ENCODE assay signal across 2 cellular contexts in the genomic region with DNA sequence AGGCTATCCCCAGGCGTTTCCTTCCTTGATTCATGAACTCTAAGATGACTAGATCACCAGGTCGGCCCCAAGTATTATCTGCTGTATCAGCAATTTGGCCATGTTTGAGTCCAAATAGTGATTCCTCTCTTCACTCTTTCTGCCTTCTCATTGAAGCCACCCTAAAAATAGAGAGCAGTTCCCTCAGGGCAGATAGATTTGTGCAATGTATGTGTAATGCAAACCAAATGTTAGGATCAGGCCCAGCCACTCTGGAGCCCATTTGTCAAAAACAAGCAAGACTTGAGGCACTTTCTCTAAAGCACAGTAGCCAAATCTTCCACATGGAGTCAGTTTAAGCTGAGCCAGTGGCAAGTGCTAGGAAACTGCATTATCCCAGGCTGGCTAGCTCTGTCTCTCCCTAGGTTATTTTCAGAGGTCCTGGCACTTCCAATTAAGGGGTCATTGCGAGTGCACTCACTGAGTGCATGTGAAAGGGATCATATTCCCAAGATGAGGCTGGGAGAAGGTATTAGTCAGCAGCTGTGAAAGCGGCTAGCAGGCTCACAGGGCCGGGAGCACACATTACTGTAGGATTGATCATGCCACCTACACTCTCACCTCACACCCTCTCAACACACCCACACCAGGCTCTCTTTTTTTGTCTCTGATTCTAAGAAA.
A peak's percentile ranks its signal among the peaks of the same experiment; 100 is the strongest.
TF ChIP-seq lines count a peak whose summit lies in the region.

No MANE protein-coding gene starts in this region.

TF ChIP-seq in HEK293, 187 proteins besides CTCF, POLR2A, EP300 and RAD21 (continued from another document and continues in another):
- TF ChIP-seq, protein P1, sequence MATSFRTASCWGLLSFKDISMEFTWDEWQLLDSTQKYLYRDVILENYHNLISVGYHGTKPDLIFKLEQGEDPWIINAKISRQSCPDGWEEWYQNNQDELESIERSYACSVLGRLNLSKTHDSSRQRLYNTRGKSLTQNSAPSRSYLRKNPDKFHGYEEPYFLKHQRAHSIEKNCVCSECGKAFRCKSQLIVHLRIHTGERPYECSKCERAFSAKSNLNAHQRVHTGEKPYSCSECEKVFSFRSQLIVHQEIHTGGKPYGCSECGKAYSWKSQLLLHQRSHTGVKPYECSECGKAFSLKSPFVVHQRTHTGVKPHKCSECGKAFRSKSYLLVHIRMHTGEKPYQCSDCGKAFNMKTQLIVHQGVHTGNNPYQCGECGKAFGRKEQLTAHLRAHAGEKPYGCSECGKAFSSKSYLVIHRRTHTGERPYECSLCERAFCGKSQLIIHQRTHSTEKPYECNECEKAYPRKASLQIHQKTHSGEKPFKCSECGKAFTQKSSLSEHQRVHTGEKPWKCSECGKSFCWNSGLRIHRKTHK (tag by site-specific recombination; IDR thresholded peaks at IDR 0.05): no peak
- TF ChIP-seq ZNF785 (tag by site-specific recombination; IDR thresholded peaks at IDR 0.05): no peak
- peak; percentile 26; the same call in 1 of the 2 replicates for TF ChIP-seq KLF8 (tag by site-specific recombination; IDR thresholded peaks at IDR 0.05)
- peak; percentile 42; the same call in 1 of the 2 replicates for TF ChIP-seq SP7 (tag by site-specific recombination; IDR thresholded peaks at IDR 0.05)
- TF ChIP-seq, protein P2, sequence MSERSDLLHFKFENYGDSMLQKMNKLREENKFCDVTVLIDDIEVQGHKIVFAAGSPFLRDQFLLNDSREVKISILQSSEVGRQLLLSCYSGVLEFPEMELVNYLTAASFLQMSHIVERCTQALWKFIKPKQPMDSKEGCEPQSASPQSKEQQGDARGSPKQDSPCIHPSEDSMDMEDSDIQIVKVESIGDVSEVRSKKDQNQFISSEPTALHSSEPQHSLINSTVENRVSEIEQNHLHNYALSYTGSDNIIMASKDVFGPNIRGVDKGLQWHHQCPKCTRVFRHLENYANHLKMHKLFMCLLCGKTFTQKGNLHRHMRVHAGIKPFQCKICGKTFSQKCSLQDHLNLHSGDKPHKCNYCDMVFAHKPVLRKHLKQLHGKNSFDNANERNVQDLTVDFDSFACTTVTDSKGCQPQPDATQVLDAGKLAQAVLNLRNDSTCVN (tag by site-specific recombination; optimal IDR thresholded peaks at IDR 0.05): no peak
- TF ChIP-seq ZNF677 (tag by site-specific recombination; IDR thresholded peaks at IDR 0.05): no peak
- TF ChIP-seq PRDM1 (tag by site-specific recombination; IDR thresholded peaks at IDR 0.05): peak; percentile 76
- no peak for TF ChIP-seq ZNF561 (tag by site-specific recombination; IDR thresholded peaks at IDR 0.05; ENCODE audit: borderline replicate concordance)
- TF ChIP-seq ZNF585B (tag by site-specific recombination; IDR thresholded peaks at IDR 0.05): no peak
- TF ChIP-seq ZNF184 (tag by site-specific recombination; IDR thresholded peaks at IDR 0.05): no peak
- TF ChIP-seq ZSCAN30 (tag by site-specific recombination; IDR thresholded peaks at IDR 0.05): 0 out of 2 replicates have a peak, but pooled peaks have one; percentile 19
- TF ChIP-seq ZXDB (tag by site-specific recombination; IDR thresholded peaks at IDR 0.05): peak; percentile 33; the same call in 1 of the 2 replicates
- peak; percentile 89 for TF ChIP-seq EGR2 (tag by site-specific recombination; IDR thresholded peaks at IDR 0.05; ENCODE audit: low read depth)
- peak; percentile 82 for TF ChIP-seq TRIM28 (IDR thresholded peaks at IDR 0.05; ENCODE audit: borderline replicate concordance, low read length)
- no peak for TF ChIP-seq WT1 (tag by site-specific recombination; IDR thresholded peaks at IDR 0.05)
- TF ChIP-seq ZBTB1 (tag by site-specific recombination; IDR thresholded peaks at IDR 0.05): no peak
- TF ChIP-seq KLF7 (tag by site-specific recombination; IDR thresholded peaks at IDR 0.05; ENCODE audit: borderline replicate concordance): no peak
- TF ChIP-seq ZNF707 (tag by site-specific recombination; IDR thresholded peaks at IDR 0.05): no peak
- TF ChIP-seq, protein P3, sequence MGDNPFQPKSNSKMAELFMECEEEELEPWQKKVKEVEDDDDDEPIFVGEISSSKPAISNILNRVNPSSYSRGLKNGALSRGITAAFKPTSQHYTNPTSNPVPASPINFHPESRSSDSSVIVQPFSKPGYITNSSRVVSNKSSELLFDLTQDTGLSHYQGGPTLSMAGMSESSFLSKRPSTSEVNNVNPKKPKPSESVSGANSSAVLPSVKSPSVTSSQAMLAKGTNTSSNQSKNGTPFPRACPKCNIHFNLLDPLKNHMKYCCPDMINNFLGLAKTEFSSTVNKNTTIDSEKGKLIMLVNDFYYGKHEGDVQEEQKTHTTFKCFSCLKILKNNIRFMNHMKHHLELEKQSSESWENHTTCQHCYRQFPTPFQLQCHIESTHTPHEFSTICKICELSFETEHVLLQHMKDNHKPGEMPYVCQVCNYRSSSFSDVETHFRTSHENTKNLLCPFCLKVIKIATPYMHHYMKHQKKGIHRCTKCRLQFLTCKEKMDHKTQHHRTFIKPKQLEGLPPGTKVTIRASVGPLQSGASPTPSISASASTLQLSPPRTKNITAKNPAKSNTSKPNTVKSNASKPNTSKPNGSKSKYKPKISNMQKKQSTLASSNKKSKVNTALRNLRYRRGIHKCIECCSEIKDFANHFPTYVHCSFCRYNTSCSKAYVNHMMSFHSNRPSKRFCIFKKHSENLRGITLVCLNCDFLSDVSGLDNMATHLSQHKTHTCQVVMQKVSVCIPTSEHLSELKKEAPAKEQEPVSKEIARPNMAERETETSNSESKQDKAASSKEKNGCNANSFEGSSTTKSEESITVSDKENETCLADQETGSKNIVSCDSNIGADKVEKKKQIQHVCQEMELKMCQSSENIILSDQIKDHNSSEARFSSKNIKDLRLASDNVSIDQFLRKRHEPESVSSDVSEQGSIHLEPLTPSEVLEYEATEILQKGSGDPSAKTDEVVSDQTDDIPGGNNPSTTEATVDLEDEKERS (tag by site-specific recombination; IDR thresholded peaks at IDR 0.05): no peak
- TF ChIP-seq ZNF112 (tag by site-specific recombination; IDR thresholded peaks at IDR 0.05): no peak
- no peak for TF ChIP-seq ZBTB21 (tag by site-specific recombination; IDR thresholded peaks at IDR 0.05)
- peak; percentile 93 for TF ChIP-seq ZNF660 (tag by site-specific recombination; IDR thresholded peaks at IDR 0.05)
- TF ChIP-seq, protein P4, sequence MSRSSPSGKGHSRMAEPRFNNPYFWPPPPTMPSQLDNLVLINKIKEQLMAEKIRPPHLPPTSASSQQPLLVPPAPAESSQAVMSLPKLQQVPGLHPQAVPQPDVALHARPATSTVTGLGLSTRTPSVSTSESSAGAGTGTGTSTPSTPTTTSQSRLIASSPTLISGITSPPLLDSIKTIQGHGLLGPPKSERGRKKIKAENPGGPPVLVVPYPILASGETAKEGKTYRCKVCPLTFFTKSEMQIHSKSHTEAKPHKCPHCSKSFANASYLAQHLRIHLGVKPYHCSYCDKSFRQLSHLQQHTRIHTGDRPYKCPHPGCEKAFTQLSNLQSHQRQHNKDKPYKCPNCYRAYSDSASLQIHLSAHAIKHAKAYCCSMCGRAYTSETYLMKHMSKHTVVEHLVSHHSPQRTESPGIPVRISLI (tag by site-specific recombination; IDR thresholded peaks at IDR 0.05): no peak

TF ChIP-seq in SK-N-SH treated with all-trans-retinoic acid at 6 μM for 48 hours, 23 proteins besides CTCF, POLR2A, EP300 and RAD21 (continued from another document):
- TF ChIP-seq, protein P5, sequence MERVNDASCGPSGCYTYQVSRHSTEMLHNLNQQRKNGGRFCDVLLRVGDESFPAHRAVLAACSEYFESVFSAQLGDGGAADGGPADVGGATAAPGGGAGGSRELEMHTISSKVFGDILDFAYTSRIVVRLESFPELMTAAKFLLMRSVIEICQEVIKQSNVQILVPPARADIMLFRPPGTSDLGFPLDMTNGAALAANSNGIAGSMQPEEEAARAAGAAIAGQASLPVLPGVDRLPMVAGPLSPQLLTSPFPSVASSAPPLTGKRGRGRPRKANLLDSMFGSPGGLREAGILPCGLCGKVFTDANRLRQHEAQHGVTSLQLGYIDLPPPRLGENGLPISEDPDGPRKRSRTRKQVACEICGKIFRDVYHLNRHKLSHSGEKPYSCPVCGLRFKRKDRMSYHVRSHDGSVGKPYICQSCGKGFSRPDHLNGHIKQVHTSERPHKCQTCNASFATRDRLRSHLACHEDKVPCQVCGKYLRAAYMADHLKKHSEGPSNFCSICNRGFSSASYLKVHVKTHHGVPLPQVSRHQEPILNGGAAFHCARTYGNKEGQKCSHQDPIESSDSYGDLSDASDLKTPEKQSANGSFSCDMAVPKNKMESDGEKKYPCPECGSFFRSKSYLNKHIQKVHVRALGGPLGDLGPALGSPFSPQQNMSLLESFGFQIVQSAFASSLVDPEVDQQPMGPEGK (CRISPR knock-in tag; IDR thresholded peaks at IDR 0.05; ENCODE audit: borderline replicate concordance): no peak
- TF ChIP-seq OSR1 (CRISPR knock-in tag; IDR thresholded peaks at IDR 0.05) (peak; percentile 17; the same call in 1 of the 2 replicates), ISL1 (CRISPR knock-in tag; IDR thresholded peaks at IDR 0.05) (no peak)
